Comparison of ENCODE assay signal across 12 cellular contexts in the genomic region with DNA sequence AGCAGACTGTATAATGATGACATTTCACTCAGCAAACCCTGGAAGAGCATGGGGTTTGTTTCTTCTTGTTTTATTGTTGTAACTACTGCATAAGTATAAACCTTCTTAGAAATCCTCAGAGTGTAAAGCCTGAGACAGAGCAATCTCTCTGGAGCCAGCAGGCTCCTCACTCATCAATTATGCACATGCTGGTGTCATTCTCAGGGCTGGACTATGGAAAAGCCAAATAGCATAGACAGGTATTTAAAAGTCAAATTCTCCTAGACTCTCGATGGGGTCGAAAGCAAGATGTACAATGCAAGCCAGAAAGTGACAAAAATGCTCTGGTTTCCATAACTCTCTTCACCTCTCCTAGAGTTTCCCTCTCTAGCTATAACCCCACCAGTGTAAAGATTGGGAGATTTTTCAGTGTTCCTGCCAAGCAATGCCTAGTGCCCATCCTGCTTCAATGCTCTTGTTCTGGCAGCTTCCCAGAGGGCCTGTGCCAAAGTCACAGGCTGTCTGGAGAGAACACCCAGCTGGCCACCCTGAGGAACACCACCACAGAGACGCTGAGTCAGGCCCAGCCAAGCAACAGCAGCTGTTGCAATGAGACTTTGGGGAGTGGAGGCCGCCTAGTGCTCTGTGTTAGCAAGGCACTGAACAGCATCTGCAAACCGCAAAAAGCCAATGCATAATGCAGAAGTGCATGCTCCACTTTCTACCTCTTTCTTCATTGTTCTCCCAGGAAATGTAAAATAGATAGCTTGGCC.
DNase-seq lines count a peak whose midpoint lies in the region; ATAC-seq and TF ChIP-seq lines count a peak whose summit lies in the region.
"Had no signal": no experiment of that assay in that cellular context is flagged by ENCODE, and none has a peak within 500 bp of the region (broad histone marks: within the 10 kb centered on the region; RNA-seq: fewer than 3 reads in every experiment).

No MANE protein-coding gene starts in this region.

- intact Hi-C loops in prostate gland (cut with DNase I): no loop called here

- H3K9me3 ChIP-seq in WERI-Rb-1 (ENCODE audit: severe bottlenecking): no peaks in the 10 kb centered on the region
- H3K9me3 ChIP-seq in gastroesophageal sphincter: no peaks in the 10 kb centered on the region
- H3K9me3 ChIP-seq in prostate gland: no peaks in the 10 kb centered on the region
- H3K9me3 ChIP-seq: pancreas had no signal

- TF ChIP-seq EP300 in gastroesophageal sphincter (IDR thresholded peaks at IDR 0.05): no peak

- TF ChIP-seq POLR2A in gastroesophageal sphincter (IDR thresholded peaks at IDR 0.05) (no peak), prostate gland (IDR thresholded peaks at IDR 0.05) (no peak)

- no peak for ATAC-seq in gastroesophageal sphincter
- no peak for ATAC-seq in HG02840 (IDR thresholded peaks at IDR 0.05; ENCODE audit: low FRiP score, unreplicated experiment)
- ATAC-seq: CD8-positive, alpha-beta T cell; PC-3 had no signal

- H3K27ac ChIP-seq in WERI-Rb-1: peak overlapping the region; percentile 79
- H3K27ac ChIP-seq in gastroesophageal sphincter: no peak overlapping the region
- H3K27ac ChIP-seq in prostate gland: no peak overlapping the region
- H3K27ac ChIP-seq: pancreas had no signal

- H3K4me3 ChIP-seq in WERI-Rb-1 (ENCODE audit: low read depth, low read length) (no peak overlapping the region), gastroesophageal sphincter (no peak overlapping the region), prostate gland (no peak overlapping the region)
- H3K4me3 ChIP-seq: pancreas had no signal

- DNase-seq in COR-L47 (lab: John Stamatoyannopoulos, UW): peak; percentile 8
- peak; percentile 93 for DNase-seq in NCI-H1092 treated with DMSO at 0.1 percent for 48 hours (lab: John Stamatoyannopoulos, UW)
- peak; percentile 89 for DNase-seq in WERI-Rb-1
- peak; percentile 51 for DNase-seq in inferior parietal cortex (ENCODE audit: extremely low spot score)
- DNase-seq in prostate gland (ENCODE audit: low spot score): no peak
- DNase-seq in stimulated activated CD4-positive, alpha-beta T cell treated with anti-CD3 and anti-CD28 coated beads, Interleukin-4, amount 100 ng/mL, for 1 hour: no peak
- DNase-seq: CD8-positive, alpha-beta T cell; GOT3; pancreas; PC-3 had no signal

- H3K4me1 ChIP-seq in gastroesophageal sphincter: no peaks in the 10 kb centered on the region
- no peaks in the 10 kb centered on the region for H3K4me1 ChIP-seq in prostate gland (replicated peaks)
- H3K4me1 ChIP-seq: pancreas had no signal

- H3K36me3 ChIP-seq in WERI-Rb-1: no peaks in the 10 kb centered on the region
- H3K36me3 ChIP-seq in gastroesophageal sphincter: no peaks in the 10 kb centered on the region
- no peaks in the 10 kb centered on the region for H3K36me3 ChIP-seq in prostate gland
- H3K36me3 ChIP-seq: pancreas had no signal

- H3K27me3 ChIP-seq in WERI-Rb-1 (ENCODE audit: insufficient read depth, low read depth, severe bottlenecking): no peaks in the 10 kb centered on the region
- H3K27me3 ChIP-seq in gastroesophageal sphincter: peaks cover 6% of the 10 kb centered on the region
- H3K27me3 ChIP-seq in prostate gland (replicated peaks; ENCODE audit: insufficient read depth): no peaks in the 10 kb centered on the region
- H3K27me3 ChIP-seq: pancreas had no signal

- 39 to 41% methylated on average over 3 to 5 of the region's 5 CpGs for WGBS in gastroesophageal sphincter (ENCODE audit: low coverage in 1 of 2), 2 donors
- WGBS in prostate gland: 57% methylated on average over 5 of the region's 5 CpGs

- TF ChIP-seq CTCF in WERI-Rb-1 (IDR thresholded peaks at IDR 0.05; ENCODE audit: low read depth, low read length) (peak; percentile 81), gastroesophageal sphincter (IDR thresholded peaks at IDR 0.05) (no peak), prostate gland (IDR thresholded peaks at IDR 0.05) (no peak)

Comparison
In these comparisons a context has a peak if more than half of its experiments do, and no peak if none do; other contexts are left out.
1. DNase-seq: peak in COR-L47 (single experiment), NCI-H1092 treated with DMSO at 0.1 percent for 48 hours (single experiment), WERI-Rb-1 (single experiment) and inferior parietal cortex (single experiment); none in prostate gland (single experiment) and stimulated activated CD4-positive, alpha-beta T cell treated with anti-CD3 and anti-CD28 coated beads, Interleukin-4, amount 100 ng/mL, for 1 hour (single experiment).